21 cellular contexts compared by ENCODE assay signal in the genomic region with DNA sequence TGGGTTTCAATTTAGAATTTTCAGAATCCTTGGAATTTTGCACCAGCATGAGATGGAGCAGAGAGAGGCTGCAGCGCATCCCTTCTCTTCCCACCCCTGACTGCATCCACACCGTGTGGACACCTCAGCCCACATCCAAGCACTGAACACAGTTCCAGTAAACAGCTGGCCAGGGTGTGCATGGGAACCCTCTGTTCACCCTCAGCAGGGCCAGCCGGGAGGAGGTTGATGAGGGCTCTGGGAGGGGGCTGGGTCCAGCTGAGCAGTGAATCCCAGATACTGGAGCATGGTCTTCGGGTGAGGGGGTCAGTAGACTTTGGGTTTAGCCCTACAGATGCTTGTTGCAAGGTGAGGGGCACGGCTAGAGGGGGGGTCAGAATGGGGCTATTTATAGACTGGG.
"Had no signal": no experiment of that assay in that cellular context is flagged by ENCODE, and none has a peak within 500 bp of the region (broad histone marks: within the 10 kb centered on the region; RNA-seq: fewer than 3 reads in every experiment).

No MANE protein-coding gene starts in this region.

- H3K36me3 ChIP-seq: cardiac muscle cell, heart left ventricle, right lobe of liver, stomach, thyroid gland, upper lobe of left lung had no signal

- H3K4me3 ChIP-seq: body of pancreas, cardiac muscle cell, coronary artery, dorsolateral prefrontal cortex, heart left ventricle, right lobe of liver, stomach, thyroid gland, upper lobe of left lung had no signal

- DNase-seq: activated CD4-positive, alpha-beta T cell treated with anti-CD3 and anti-CD28 coated beads for 4 hours; activated CD4-positive, alpha-beta T cell treated with anti-CD3 and anti-CD28 coated beads, Interleukin-2, amount 50 U/mL, for 4 hours; activated effector memory CD4-positive, alpha-beta T cell treated with Interleukin-2 at 50 U/mL for 16 hours; activated naive CD4-positive, alpha-beta T cell treated with Interleukin-2 at 50 U/mL for 16 hours; aorta; body of pancreas; cerebellar nuclear complex; dorsolateral prefrontal cortex; effector memory CD4-positive, alpha-beta T cell; foreskin fibroblast; heart left ventricle; naive thymus-derived CD4-positive, alpha-beta T cell; right lobe of liver; stimulated activated CD4-positive, alpha-beta T cell treated with anti-CD3 and anti-CD28 coated beads, Interleukin-4, amount 100 ng/mL, for 1 hour; stimulated activated naive B cell treated with anti-CD40 and anti-IgM and Interleukin-4, amounts not matched to agents 10 μg/mL and 1 μg/mL and 100 μg/mL, for 72 hours; stomach; T-helper 1 cell; thyroid gland; upper lobe of left lung had no signal

- ATAC-seq: body of pancreas; naive thymus-derived CD4-positive, alpha-beta T cell; right lobe of liver; stimulated activated naive B cell treated with anti-CD40 and anti-IgM and Interleukin-4, amounts not matched to agents 10 μg/mL and 1 μg/mL and 100 μg/mL, for 72 hours had no signal

- H3K4me1 ChIP-seq: body of pancreas, right lobe of liver, upper lobe of left lung had no signal

- H3K27ac ChIP-seq: body of pancreas, cardiac muscle cell, coronary artery, dorsolateral prefrontal cortex, heart left ventricle, right lobe of liver, stomach, thyroid gland, upper lobe of left lung had no signal

- H3K9me3 ChIP-seq: body of pancreas, heart left ventricle, right lobe of liver, stomach, thyroid gland, upper lobe of left lung had no signal

- H3K27me3 ChIP-seq: body of pancreas, heart left ventricle, right lobe of liver, stomach, thyroid gland, upper lobe of left lung had no signal
